In genomic region chr14:69398053-69398817, GRCh38 we compare ENCODE assay signal across 8 cellular contexts. TPM values are rescaled to one million over a fixed set of nuclear protein-coding genes. Genes with fewer than 3 reads are reported as not detected.
A peak's percentile ranks its signal among the peaks of the same experiment; 100 is the strongest.
DNase-seq lines count a peak whose midpoint lies in the region; ATAC-seq and TF ChIP-seq lines count a peak whose summit lies in the region.

ERH (minus strand) TSS chr14:69398299; CDS start chr14:69398233, 66 bp downstream.
SLC39A9 (plus strand) TSS chr14:69398692; CDS start chr14:69399370, 678 bp downstream.

- H3K36me3 ChIP-seq in ovary: no peaks in the 10 kb centered on the region
- peaks cover 16 to 18% of the 10 kb centered on the region in 2 donors for H3K36me3 ChIP-seq in thyroid gland

- no peaks in the 10 kb centered on the region for H3K9me3 ChIP-seq in ovary
- no peaks in the 10 kb centered on the region for H3K9me3 ChIP-seq in thyroid gland

- DNase-seq in GM12864 (ENCODE audit: low read depth): peak; percentile 94
- peak; percentile 99 to 100 (median 100) for DNase-seq in NCI-H1417 (lab: John Stamatoyannopoulos, UW)
- peak; percentile 93 to 99 for DNase-seq in SW 1271 (lab: John Stamatoyannopoulos, UW)
- DNase-seq in activated naive CD8-positive, alpha-beta T cell treated with anti-CD3 and anti-CD28 coated beads, Interleukin-2, amount 50 U/mL, for 16 hours (ENCODE audit: low read depth, low spot score): peak; percentile 82
- peak; percentile 97 for DNase-seq in Right ventricle myocardium inferior (ENCODE audit: missing footprints)
- peak; percentile 94 to 97 (median 96) for DNase-seq in ovary
- DNase-seq in thyroid gland: peak; percentile 96

- H3K27me3 ChIP-seq in ovary (no peaks in the 10 kb centered on the region), thyroid gland (no peaks in the 10 kb centered on the region)

- H3K4me1 ChIP-seq in ovary (ENCODE audit: insufficient read depth) (peaks cover 19% of the 10 kb centered on the region), thyroid gland (peaks cover 38 to 40% of the 10 kb centered on the region in 2 donors)

- H3K4me3 ChIP-seq in GM12864 (ENCODE audit: low read depth, low read length): peak within 1 kb of the TSS; percentile 99
- H3K4me3 ChIP-seq in ovary: peak within 1 kb of the TSS; percentile 88
- H3K4me3 ChIP-seq in thyroid gland (replicated peaks in 1 of 3): peak within 1 kb of the TSS; percentile 69 to 98 (median 96)

- intact Hi-C loops in Right ventricle myocardium inferior (cut with DNase I) (loop anchor here (5.0 kb wide), 1 partner anchor 369 kb away; the partner anchor contains the start of gene SRSF5), ovary (cut with DNase I) (no loop called here), thyroid gland (cut with DNase I) (loop anchor here (10.0 kb wide), 1 partner anchor 367 kb away; the partner anchor contains the start of gene SRSF5)

- 0 to 1% (median 0%) methylated on average over 53 of the region's 53 CpGs for WGBS in ovary, 3 donors
- 0% methylated on average over 24 to 38 of the region's 53 CpGs for WGBS in thyroid gland, 2 donors

- no peak for TF ChIP-seq CTCF in GM12864 (IDR thresholded peaks at IDR 0.05; ENCODE audit: low read depth, low read length, missing control alignments)
- TF ChIP-seq CTCF in ovary (IDR thresholded peaks at IDR 0.05): no peak
- TF ChIP-seq CTCF in thyroid gland (IDR thresholded peaks at IDR 0.05): peak in 1 of 6 experiments; percentile 3

- TF ChIP-seq POLR2A in ovary (IDR thresholded peaks at IDR 0.05): peak; percentile 60
- peak in 1 of 2 donors; percentile 65 for TF ChIP-seq POLR2A in thyroid gland (IDR thresholded peaks at IDR 0.05)

- TF ChIP-seq EP300 in ovary (IDR thresholded peaks at IDR 0.05): no peak

- H3K27ac ChIP-seq in ovary: peak within 1 kb of the TSS; percentile 82 to 88
- peak within 1 kb of the TSS; percentile 69 to 84 (median 84) for H3K27ac ChIP-seq in thyroid gland

- ATAC-seq in HG02759 (IDR thresholded peaks at IDR 0.05; ENCODE audit: unreplicated experiment) (peak; percentile 90), Right ventricle myocardium inferior (peak; percentile 97)

RNA-seq across cellular contexts. Expression of gene ERH, which starts in this region (rescaled TPM):
- total RNA-seq in Right ventricle myocardium inferior (110 TPM), ovary (100 to 1,000 TPM in 5 of 7 donors, 10 to 100 TPM in 2; 64.3 to 206 (median 158) TPM), thyroid gland (10 to 100 TPM; 52.6 to 88.0 (median 74.3) TPM)
- 100 to 1,000 TPM; 140 to 173 TPM for polyA plus RNA-seq in ovary

RNA-seq across cellular contexts. Expression of gene SLC39A9, which starts in this region (rescaled TPM):
- total RNA-seq in Right ventricle myocardium inferior (18.0 TPM), ovary (10 to 100 TPM; 35.3 to 54.5 (median 40.4) TPM), thyroid gland (100 to 1,000 TPM in 1 of 4 donors, 10 to 100 TPM in 3; 64.9 to 101 (median 81.3) TPM)
- polyA plus RNA-seq in ovary: 10 to 100 TPM; 15.9 to 49.2 TPM

Comparison
In these comparisons a context has a peak if more than half of its experiments do, and no peak if none do; other contexts are left out.
1. Peak in every context shown above with its lines: DNase-seq, ATAC-seq, H3K4me3 ChIP-seq and H3K27ac ChIP-seq.
2. intact Hi-C loops: an anchor here in Right ventricle myocardium inferior (5.0 kb wide) and thyroid gland (10.0 kb wide); none called in ovary.